26 cellular contexts compared by ENCODE assay signal in genomic region chr1:97816927-97817326, GRCh38.
"Had no signal": no experiment of that assay in that cellular context is flagged by ENCODE, and none has a peak within 500 bp of the region (broad histone marks: within the 10 kb centered on the region; RNA-seq: fewer than 3 reads in every experiment).

No MANE protein-coding gene starts in this region.

- H3K27ac ChIP-seq: left lung, lower lobe of right lung, pancreas, prostate gland, skin epidermis, stomach, testis, thyroid gland, transverse colon, upper lobe of left lung, vagina had no signal

- H3K9me3 ChIP-seq: left lung, lower lobe of right lung, pancreas, prostate gland, stomach, testis, thyroid gland, transverse colon, upper lobe of left lung, vagina had no signal

- H3K4me1 ChIP-seq: left lung, lower lobe of right lung, pancreas, prostate gland, testis, thyroid gland, transverse colon, upper lobe of left lung, vagina had no signal

- DNase-seq: kidney; left colon; left lung; lower lobe of right lung; mammary epithelial cell; mesenchymal stem cell; naive thymus-derived CD8-positive, alpha-beta T cell; nucleus accumbens; pancreas; posterior cingulate gyrus; retina; right cardiac atrium; stimulated activated CD4-positive, alpha-beta T cell treated with anti-CD3 and anti-CD28 coated beads, Interleukin-12 subunit alpha, Interleukin-12 subunit beta, amount 100 ng/mL, for 4 hours; stimulated activated CD4-positive, alpha-beta T cell treated with anti-CD3 and anti-CD28 coated beads, Interleukin-15, amount 100 ng/mL, for 24 hours; stimulated activated CD4-positive, alpha-beta T cell treated with anti-CD3 and anti-CD28 coated beads, Interleukin-2, amount 100 ng/mL, for 24 hours; stimulated activated CD4-positive, alpha-beta T cell treated with anti-CD3 and anti-CD28 coated beads, Interleukin-4, amount 100 ng/mL, for 1 hour; stimulated activated naive B cell treated with anti-CD40 and anti-IgM and Interleukin-4, amounts not matched to agents 10 μg/mL and 1 μg/mL and 100 μg/mL, for 72 hours; stimulated activated naive CD8-positive, alpha-beta T cell treated with anti-CD3 and anti-CD28 coated beads, Interleukin-15, Interleukin-2, amounts not matched to agents 100 U/mL and 50 U/mL, for 24 hours; stomach; testis; thyroid gland; transverse colon; upper lobe of left lung had no signal

- H3K27me3 ChIP-seq: left lung, pancreas, stomach, testis, thyroid gland, transverse colon, upper lobe of left lung, vagina had no signal

- H3K4me3 ChIP-seq: left lung, lower lobe of right lung, pancreas, prostate gland, skin epidermis, stomach, testis, thyroid gland, transverse colon, upper lobe of left lung, vagina had no signal

- H3K36me3 ChIP-seq: left lung, lower lobe of right lung, pancreas, prostate gland, stomach, thyroid gland, transverse colon, upper lobe of left lung, vagina had no signal
